ENCODE assay signal across 17 cellular contexts in the genomic region with DNA sequence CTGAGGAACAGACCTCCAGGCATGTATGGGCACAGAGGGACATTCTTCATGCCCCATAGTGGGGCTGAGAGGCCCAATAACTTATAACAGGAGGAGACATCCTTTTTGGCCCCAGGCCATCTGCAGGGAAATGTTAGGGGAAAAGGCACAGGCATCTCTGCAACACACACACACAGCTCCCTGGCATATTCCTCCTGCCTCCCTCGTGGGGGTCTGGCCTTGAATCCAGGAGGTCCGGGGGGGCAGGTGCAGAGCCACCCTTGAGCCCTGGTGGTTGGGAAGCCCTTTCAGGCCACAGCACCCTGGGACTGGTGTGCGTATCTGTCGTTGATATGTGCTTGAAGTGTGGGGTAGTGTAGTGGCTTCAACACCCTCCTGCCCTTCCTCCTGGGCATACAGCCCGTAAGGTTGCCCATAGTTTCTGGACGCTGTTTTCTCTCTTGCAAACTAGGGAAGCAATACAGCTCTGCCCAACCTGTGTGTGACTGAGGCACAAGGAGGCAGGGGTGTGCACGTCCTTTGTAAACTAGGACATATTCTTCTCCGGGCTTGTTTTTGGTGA.
"Had no signal": no experiment of that assay in that cellular context is flagged by ENCODE, and none has a peak within 500 bp of the region (broad histone marks: within the 10 kb centered on the region; RNA-seq: fewer than 3 reads in every experiment).

No MANE protein-coding gene starts in this region.

- H3K4me1 Mint-ChIP-seq: activated naive CD4-positive, alpha-beta T cell treated with anti-CD3 and anti-CD28 coated beads, Interleukin-2, amount 50 U/mL, for 24 hours; immature natural killer cell; memory B cell had no signal

- H3K36me3 ChIP-seq: adrenal gland, esophagus squamous epithelium, tibial artery, vagina had no signal

- H3K36me3 Mint-ChIP-seq: activated naive CD4-positive, alpha-beta T cell treated with anti-CD3 and anti-CD28 coated beads, Interleukin-2, amount 50 U/mL, for 24 hours; immature natural killer cell; memory B cell; naive thymus-derived CD8-positive, alpha-beta T cell had no signal

- H3K4me3 Mint-ChIP-seq: activated naive CD4-positive, alpha-beta T cell treated with anti-CD3 and anti-CD28 coated beads, Interleukin-2, amount 50 U/mL, for 24 hours; activated T-cell treated with anti-CD3 and anti-CD28 coated beads, Interleukin-2, amount 50 U/mL, for 72 hours; immature natural killer cell; memory B cell; naive thymus-derived CD8-positive, alpha-beta T cell; T-helper 2 cell treated with Interferon-gamma antibody and Interleukin-4, amounts not matched to agents 5 μg/mL and 100 μg/mL, for 36 hours had no signal

- DNase-seq: activated CD4-positive, alpha-beta T cell treated with anti-CD3 and anti-CD28 coated beads, Interleukin-2, amount 50 U/mL, for 4 hours; activated effector memory CD4-positive, alpha-beta T cell treated with anti-CD3 and anti-CD28 coated beads, Interleukin-2, amount 50 U/mL, for 16 hours; activated T-cell treated with anti-CD3 and anti-CD28 coated beads, Interleukin-2, amount 50 U/mL, for 72 hours; adrenal gland; dermis blood vessel endothelial cell; effector memory CD4-positive, alpha-beta T cell; esophagus squamous epithelium; immature natural killer cell; kidney glomerular epithelial cell; naive thymus-derived CD8-positive, alpha-beta T cell; stimulated activated CD4-positive, alpha-beta T cell treated with anti-CD3 and anti-CD28 coated beads, Interleukin-2, amount 100 ng/mL, for 24 hours; stimulated activated naive CD4-positive, alpha-beta T cell treated with Interleukin-2 at 50 U/mL for 16 hours had no signal

- H3K27me3 ChIP-seq: vagina had no signal

- H3K9me3 ChIP-seq: adrenal gland, esophagus squamous epithelium, tibial artery, vagina had no signal

- H3K27ac Mint-ChIP-seq: activated naive CD4-positive, alpha-beta T cell treated with anti-CD3 and anti-CD28 coated beads, Interleukin-2, amount 50 U/mL, for 24 hours; activated T-cell treated with anti-CD3 and anti-CD28 coated beads, Interleukin-2, amount 50 U/mL, for 72 hours; immature natural killer cell; memory B cell; T-helper 2 cell treated with Interferon-gamma antibody and Interleukin-4, amounts not matched to agents 5 μg/mL and 100 μg/mL, for 36 hours had no signal

- H3K27ac ChIP-seq: esophagus squamous epithelium, tibial artery, vagina had no signal

- H3K9me3 Mint-ChIP-seq: activated naive CD4-positive, alpha-beta T cell treated with anti-CD3 and anti-CD28 coated beads, Interleukin-2, amount 50 U/mL, for 24 hours; activated T-cell treated with anti-CD3 and anti-CD28 coated beads, Interleukin-2, amount 50 U/mL, for 72 hours; T-helper 2 cell treated with Interferon-gamma antibody and Interleukin-4, amounts not matched to agents 5 μg/mL and 100 μg/mL, for 36 hours had no signal

- H3K4me3 ChIP-seq: adrenal gland, esophagus squamous epithelium, tibial artery, vagina had no signal
